ENCODE assay signal across 11 cellular contexts in genomic region chr11:114010931-114011330, GRCh38. TPM values are rescaled to one million over a fixed set of nuclear protein-coding genes. Genes with fewer than 3 reads are reported as not detected.
"Had no signal": no experiment of that assay in that cellular context is flagged by ENCODE, and none has a peak within 500 bp of the region (broad histone marks: within the 10 kb centered on the region; RNA-seq: fewer than 3 reads in every experiment).

No MANE protein-coding gene starts in this region.

- H3K9me3 Mint-ChIP-seq: GM23338, H9, HFFc6 had no signal

- H3K4me3 Mint-ChIP-seq: GM23338, H9, HFFc6 had no signal

- FAIRE-seq: H1, H54, K562 had no signal

- ATAC-seq: GM23338, K562 had no signal

- H3K4me3 ChIP-seq: GM23338, K562 had no signal

- H2AFZ ChIP-seq: GM23338 had no signal

- H3K27ac ChIP-seq: HL-60 had no signal

- DNase-seq: H9, HCEC 1CT, HFFc6, IMR-90, KG1 had no signal

- H3K4me1 Mint-ChIP-seq: GM23338 had no signal

- H3K4me2 ChIP-seq: GM23338 had no signal

- H3K27ac Mint-ChIP-seq: GM23338, HFFc6 had no signal

RNA-seq across cellular contexts. Expression of gene HTR3A, which starts 36.0 kb away (rescaled TPM):
- total RNA-seq: HFFc6, HT1080, IMR-90, K562 had no signal
- polyA plus RNA-seq: IMR-90, K562 had no signal

RNA-seq across cellular contexts. Expression of gene ZBTB16, which starts 48.6 kb away (rescaled TPM):
- total RNA-seq: H9, HFFc6, HT1080, IMR-90 had no signal
- polyA plus RNA-seq: IMR-90 had no signal
